In genomic region chr17:15944720-15945492, GRCh38 we compare ENCODE assay signal across 8 cellular contexts. TPM values are rescaled to one million over a fixed set of nuclear protein-coding genes. Genes with fewer than 3 reads are reported as not detected.
DNase-seq lines count a peak whose midpoint lies in the region; ATAC-seq and TF ChIP-seq lines count a peak whose summit lies in the region.

Gene ADORA2B (plus strand): TSS chr17:15945130. CDS start chr17:15945249, 119 bp downstream.

- intact Hi-C loops in right lobe of liver (cut with DNase I): loop anchor here in 1 of 2 donors (10.0 kb wide), 1 partner anchor 50 kb away; the partner anchor contains the start of genes TTC19 and ZSWIM7

- CTCF ChIA-PET in BJ (lab: Yijun Ruan, JAX): interaction anchor here (0.6 to 2.8 kb wide), 25 partner anchors 8 to 128 kb away, joined by 3 to 36 read pairs (median 4); partner anchors contain the start of genes TTC19 and ZSWIM7

- no peaks in the 10 kb centered on the region for H3K36me3 ChIP-seq in BJ (ENCODE audit: control insufficient read depth, insufficient read depth, low read length)
- no peaks in the 10 kb centered on the region for H3K36me3 ChIP-seq in right lobe of liver

- 2% methylated on average over 10 of the region's 90 CpGs for WGBS in right lobe of liver (ENCODE audit: insufficient coverage, low coverage, low lambda C conversion rate, missing lambda C conversion rate)

- no peak for TF ChIP-seq POLR2A in right lobe of liver (IDR thresholded peaks at IDR 0.05)

- TF ChIP-seq CTCF in BJ (IDR thresholded peaks at IDR 0.05; ENCODE audit: insufficient read depth, low read depth, low read length): peak; percentile 39
- TF ChIP-seq CTCF in right lobe of liver (IDR thresholded peaks at IDR 0.05): peak; percentile 40 to 65 (median 53)

- H3K4me1 ChIP-seq in right lobe of liver: peaks cover 0 to 10% (median 3%) of the 10 kb centered on the region in 4 donors

- DNase-seq in BJ (ENCODE audit: low read depth): no peak
- DNase-seq in NCI-H1105 treated with DMSO at 0.1 percent for 48 hours (lab: John Stamatoyannopoulos, UW): peak; percentile 63
- DNase-seq in activated CD4-positive, alpha-beta T cell treated with anti-CD3 and anti-CD28 coated beads for 4 hours: peak; percentile 26 to 46
- DNase-seq in ecto neural progenitor cell (ENCODE audit: low spot score): peak; percentile 90
- DNase-seq in right lobe of liver: peak; percentile 58 to 76 (median 71)
- peak in 2 of 3 experiments; percentile 21 to 52 for DNase-seq in stimulated activated CD4-positive, alpha-beta T cell treated with anti-CD3 and anti-CD28 coated beads, TNF-alpha, amount 100 ng/mL, for 24 hours (ENCODE audit: low read depth in 3 of 3)
- DNase-seq in NCI-H2107 treated with DMSO at 0.1 percent for 48 hours (lab: John Stamatoyannopoulos, UW; ENCODE audit: unreplicated experiment): no peak

- POLR2A ChIA-PET in BJ (lab: Charles Lee): no interaction called here

- H3K27ac ChIP-seq in right lobe of liver: no peak within 1 kb of the TSS

- peak; percentile 30 for ATAC-seq in GM19468 (IDR thresholded peaks at IDR 0.05; ENCODE audit: extremely low read depth, unreplicated experiment)
- ATAC-seq in right lobe of liver: peak; percentile 85 to 88 (median 87)

- H3K4me3 ChIP-seq in BJ (ENCODE audit: low read depth, low read length) (peak within 1 kb of the TSS; percentile 67), right lobe of liver (peak within 1 kb of the TSS; percentile 46 to 59 (median 49))

- no peaks in the 10 kb centered on the region for H3K27me3 ChIP-seq in BJ (ENCODE audit: control insufficient read depth, insufficient read depth, low read length)
- H3K27me3 ChIP-seq in right lobe of liver: no peaks in the 10 kb centered on the region

- no peaks in the 10 kb centered on the region for H3K9me3 ChIP-seq in right lobe of liver

RNA-seq across cellular contexts. Expression of gene ADORA2B, which starts in this region (rescaled TPM):
- 8.0 and 10.5 TPM in 2 replicates for polyA plus RNA-seq in BJ (2011; rRNA removed)
- polyA minus RNA-seq in BJ (2011; rRNA and poly(A)+ RNA removed): 4.6 and 5.6 TPM in 2 replicates
- total RNA-seq in right lobe of liver: under 1 TPM in 5 of 6 experiments, not detected in 1; 0.16 to 0.62 (median 0.37) TPM

Comparison
In these comparisons a context has a peak if more than half of its experiments do, and no peak if none do; other contexts are left out.
1. Peak in DNase-seq, ATAC-seq and H3K4me3 ChIP-seq in right lobe of liver; RNA of the gene not detected or under 1 TPM.
2. DNase-seq: peak in NCI-H1105 treated with DMSO at 0.1 percent for 48 hours (single experiment), activated CD4-positive, alpha-beta T cell treated with anti-CD3 and anti-CD28 coated beads for 4 hours (2 of 2), ecto neural progenitor cell (single experiment) and stimulated activated CD4-positive, alpha-beta T cell treated with anti-CD3 and anti-CD28 coated beads, TNF-alpha, amount 100 ng/mL, for 24 hours (2 of 3); none in BJ (single experiment) and NCI-H2107 treated with DMSO at 0.1 percent for 48 hours (single experiment).